ENCODE assay signal across 2 cellular contexts in genomic region chr7:90209776-90210175, GRCh38.
TF ChIP-seq lines count a peak whose summit lies in the region.

No MANE protein-coding gene starts in this region.

TF ChIP-seq in IMR-90, 13 proteins besides CTCF, POLR2A, EP300 and RAD21:
- TF ChIP-seq MAFK (IDR thresholded peaks at IDR 0.05; ENCODE audit: low read depth, low read length) (no peak), NFE2L2 (IDR thresholded peaks at IDR 0.05; ENCODE audit: low read depth, low read length) (no peak), MAZ (IDR thresholded peaks at IDR 0.05; ENCODE audit: borderline replicate concordance, low read depth, low read length) (no peak), ELK1 (IDR thresholded peaks at IDR 0.05; ENCODE audit: borderline replicate concordance, low read depth, low read length) (no peak), RCOR1 (IDR thresholded peaks at IDR 0.05; ENCODE audit: insufficient replicate concordance, low read length) (no peak), CHD1 (IDR thresholded peaks at IDR 0.05; ENCODE audit: low read depth, low read length) (no peak), MXI1 (IDR thresholded peaks at IDR 0.05; ENCODE audit: borderline replicate concordance, low read depth, low read length) (no peak), BHLHE40 (IDR thresholded peaks at IDR 0.05; ENCODE audit: low read depth, low read length) (no peak), FOS (IDR thresholded peaks at IDR 0.05; ENCODE audit: low read depth, low read length) (no peak), RFX5 (IDR thresholded peaks at IDR 0.05; ENCODE audit: low read depth, low read length) (no peak), CEBPB (IDR thresholded peaks at IDR 0.05; ENCODE audit: low read depth, low read length) (no peak), USF2 (IDR thresholded peaks at IDR 0.05; ENCODE audit: low read depth, low read length) (no peak), SMC3 (IDR thresholded peaks at IDR 0.05; ENCODE audit: low read depth, low read length) (no peak)

TF ChIP-seq in endothelial cell of umbilical vein, 7 proteins besides CTCF, POLR2A, EP300 and RAD21:
- TF ChIP-seq MAX (IDR thresholded peaks at IDR 0.05; ENCODE audit: insufficient read depth, insufficient read length) = no peak
- no peak for TF ChIP-seq GATA2 (IDR thresholded peaks at IDR 0.05; ENCODE audit: insufficient read depth, insufficient read length, low read depth, low read length)
- no peak for TF ChIP-seq MYC (IDR thresholded peaks at IDR 0.05; ENCODE audit: low read depth, low read length)
- TF ChIP-seq EZH2 (IDR thresholded peaks at IDR 0.05; ENCODE audit: borderline replicate concordance, low read depth, low read length, severe bottlenecking) = no peak
- no peak for TF ChIP-seq JUN (IDR thresholded peaks at IDR 0.05; ENCODE audit: borderline replicate concordance, insufficient read depth, insufficient read length, low read depth)
- no peak for TF ChIP-seq FOS (IDR thresholded peaks at IDR 0.05; ENCODE audit: borderline replicate concordance, insufficient read depth, low read length)
- TF ChIP-seq POLR2AphosphoS5 (IDR thresholded peaks at IDR 0.05; ENCODE audit: insufficient read depth, low read depth, low read length) = no peak
